1 cellular context compared by ENCODE assay signal in genomic region chr22:20583471-20583922, GRCh38.
A peak's percentile ranks its signal among the peaks of the same experiment; 100 is the strongest.
TF ChIP-seq lines count a peak whose summit lies in the region.

No MANE protein-coding gene starts in this region.

TF ChIP-seq in K562, 482 proteins besides CTCF, POLR2A, EP300 and RAD21 (continued from another document and continues in another):
- no peak for TF ChIP-seq MITF (IDR thresholded peaks at IDR 0.05)
- no peak for TF ChIP-seq ELK3 (CRISPR knock-in tag; IDR thresholded peaks at IDR 0.05)
- no peak for TF ChIP-seq RBM22 (IDR thresholded peaks at IDR 0.05; ENCODE audit: low read depth, low read length, poor library complexity, severe bottlenecking)
- TF ChIP-seq ZNF239 (CRISPR knock-in tag; IDR thresholded peaks at IDR 0.05) = no peak
- no peak for TF ChIP-seq TBP (optimal IDR thresholded peaks at IDR 0.05; ENCODE audit: low read depth, low read length)
- no peak for TF ChIP-seq NR2C1 (IDR thresholded peaks at IDR 0.05)
- no peak for TF ChIP-seq NR2C1 (tag; IDR thresholded peaks at IDR 0.05)
- TF ChIP-seq HMGN3 (IDR thresholded peaks at IDR 0.05; ENCODE audit: borderline replicate concordance, extremely low read depth, insufficient read length, low read depth, low read length) = peak; percentile 73
- TF ChIP-seq FOXM1 (IDR thresholded peaks at IDR 0.05; ENCODE audit: low read depth) = no peak
- TF ChIP-seq FOXM1 (CRISPR knock-in tag; IDR thresholded peaks at IDR 0.05; ENCODE audit: low read depth) = no peak
- TF ChIP-seq ZBTB1 (CRISPR knock-in tag; IDR thresholded peaks at IDR 0.05; ENCODE audit: borderline replicate concordance, low read depth) = 0 out of 2 replicates have a peak, but pooled peaks have one; percentile 50
- no peak for TF ChIP-seq ZNF507 (tag; conservative IDR thresholded peaks at IDR 0.05)
- no peak for TF ChIP-seq SMARCC2 (IDR thresholded peaks at IDR 0.05; ENCODE audit: low read depth)
- peak; percentile 9 for TF ChIP-seq ZFP36 (IDR thresholded peaks at IDR 0.05; ENCODE audit: low read depth, low read length, partially characterized antibody)
- no peak for TF ChIP-seq RFX1 (IDR thresholded peaks at IDR 0.05)
- TF ChIP-seq KLF6 (CRISPR knock-in tag; IDR thresholded peaks at IDR 0.05; ENCODE audit: borderline replicate concordance) = no peak
- TF ChIP-seq NFIX (CRISPR knock-in tag; IDR thresholded peaks at IDR 0.05; ENCODE audit: low read depth) = no peak
- TF ChIP-seq POLR2AphosphoS2 (IDR thresholded peaks at IDR 0.05; ENCODE audit: low read length) = peak; percentile 41; the same call in 1 of the 2 replicates
- TF ChIP-seq SNIP1 (IDR thresholded peaks at IDR 0.05; ENCODE audit: low read depth) = no peak
- TF ChIP-seq ZSCAN32 (CRISPR knock-in tag; IDR thresholded peaks at IDR 0.05) = no peak
- TF ChIP-seq ZNF253 (CRISPR knock-in tag; conservative IDR thresholded peaks at IDR 0.05) = no peak
- no peak; the same call in 1 of the 2 replicates for TF ChIP-seq E2F5 (CRISPR knock-in tag; IDR thresholded peaks at IDR 0.05)
- no peak for TF ChIP-seq TOE1 (IDR thresholded peaks at IDR 0.05; ENCODE audit: borderline replicate concordance)
- 0 out of 2 replicates have a peak, but pooled peaks have one; percentile 67 for TF ChIP-seq TOE1 (CRISPR knock-in tag; IDR thresholded peaks at IDR 0.05; ENCODE audit: borderline replicate concordance, low read depth)
- peak; percentile 24 for TF ChIP-seq POLR2B (IDR thresholded peaks at IDR 0.05; ENCODE audit: low read depth, partially characterized antibody)
- TF ChIP-seq HSF4 (CRISPR knock-in tag; IDR thresholded peaks at IDR 0.05; ENCODE audit: borderline replicate concordance) = no peak
- TF ChIP-seq XRCC3 (IDR thresholded peaks at IDR 0.05) = no peak
- no peak for TF ChIP-seq PHB2 (IDR thresholded peaks at IDR 0.05; ENCODE audit: low read depth)
- TF ChIP-seq ZBTB12 (CRISPR knock-in tag; IDR thresholded peaks at IDR 0.05) = no peak
- TF ChIP-seq ZNF75A (CRISPR knock-in tag; IDR thresholded peaks at IDR 0.05) = no peak
- TF ChIP-seq ZNF584 (CRISPR knock-in tag; IDR thresholded peaks at IDR 0.05; ENCODE audit: low read depth) = no peak
- no peak for TF ChIP-seq DMBX1 (CRISPR knock-in tag; IDR thresholded peaks at IDR 0.05; ENCODE audit: borderline replicate concordance)
- no peak for TF ChIP-seq HOMEZ (CRISPR knock-in tag; IDR thresholded peaks at IDR 0.05)
- no peak for TF ChIP-seq ZNF512 (tag; IDR thresholded peaks at IDR 0.05)
- no peak for TF ChIP-seq ELF4 (CRISPR knock-in tag; IDR thresholded peaks at IDR 0.05)
- TF ChIP-seq REST (CRISPR knock-in tag; IDR thresholded peaks at IDR 0.05; ENCODE audit: low read depth) = 0 out of 2 replicates have a peak, but pooled peaks have one; percentile 9
- TF ChIP-seq IRF9 (tag; IDR thresholded peaks at IDR 0.05) = no peak
- TF ChIP-seq SMC3 (conservative IDR thresholded peaks at IDR 0.05; ENCODE audit: insufficient read depth, low read depth, low read length) = peak; percentile 57
- TF ChIP-seq CBFA2T2 (conservative IDR thresholded peaks at IDR 0.05) = no peak
- TF ChIP-seq TFAP4 (CRISPR knock-in tag; IDR thresholded peaks at IDR 0.05; ENCODE audit: borderline replicate concordance) = peak; percentile 57; the same call in 1 of the 2 replicates
- TF ChIP-seq NCOA6 (IDR thresholded peaks at IDR 0.05) = no peak
- TF ChIP-seq CBX1 (IDR thresholded peaks at IDR 0.05; ENCODE audit: low read depth) = no peak
- TF ChIP-seq ZNF384 (IDR thresholded peaks at IDR 0.05; ENCODE audit: low read depth, low read length) = no peak
- no peak for TF ChIP-seq ATF3 (IDR thresholded peaks at IDR 0.05)
- TF ChIP-seq ATF3 (CRISPR knock-in tag; conservative IDR thresholded peaks at IDR 0.05) = no peak; the same call in 1 of the 2 replicates
- no peak for TF ChIP-seq BCL6 (CRISPR knock-in tag; IDR thresholded peaks at IDR 0.05)
- no peak for TF ChIP-seq GATAD2B (IDR thresholded peaks at IDR 0.05; ENCODE audit: borderline replicate concordance)
- no peak for TF ChIP-seq MECOM (CRISPR knock-in tag; IDR thresholded peaks at IDR 0.05)
- 0 out of 2 replicates have a peak, but pooled peaks have one; percentile 52 for TF ChIP-seq GABPB1 (CRISPR knock-in tag; IDR thresholded peaks at IDR 0.05)
- TF ChIP-seq TRIM25 (IDR thresholded peaks at IDR 0.05; ENCODE audit: borderline replicate concordance) = 0 out of 2 replicates have a peak, but pooled peaks have one; percentile 12
- TF ChIP-seq NR2C2 (CRISPR knock-in tag; IDR thresholded peaks at IDR 0.05) = 0 out of 2 replicates have a peak, but pooled peaks have one; percentile 75
- no peak for TF ChIP-seq NR2C2 (tag; IDR thresholded peaks at IDR 0.05)
- peak; percentile 55; the same call in 1 of the 2 replicates for TF ChIP-seq CREM (IDR thresholded peaks at IDR 0.05; ENCODE audit: low read depth)
- no peak for TF ChIP-seq POLR2H (tag; IDR thresholded peaks at IDR 0.05; ENCODE audit: low read depth)
- TF ChIP-seq ZNF57 (CRISPR knock-in tag; IDR thresholded peaks at IDR 0.05) = 0 out of 2 replicates have a peak, but pooled peaks have one; percentile 16
- TF ChIP-seq TAF9B (IDR thresholded peaks at IDR 0.05; ENCODE audit: partially characterized antibody) = no peak
